Comparison of ENCODE assay signal across 2 cellular contexts in the genomic region with DNA sequence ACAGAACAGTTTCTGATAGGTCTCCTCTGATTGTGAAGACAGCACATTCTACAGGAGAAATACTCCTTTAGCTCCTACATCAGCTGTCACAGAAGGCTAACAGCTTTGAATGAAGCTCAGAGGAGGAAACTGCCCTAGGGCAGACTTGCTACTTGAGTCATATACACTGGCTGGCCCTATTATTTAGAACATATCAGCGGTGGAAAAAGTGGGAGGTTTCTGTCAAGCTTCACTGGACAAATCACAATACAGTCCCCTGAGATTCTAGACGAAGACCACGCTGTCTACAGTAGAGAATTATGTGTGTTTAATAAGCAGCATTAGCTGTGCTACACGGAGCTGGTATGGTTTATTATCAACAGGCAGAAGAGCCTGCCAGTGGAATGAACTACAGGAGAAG.
TF ChIP-seq lines count a peak whose summit lies in the region.

No MANE protein-coding gene starts in this region.

TF ChIP-seq in SK-N-SH, 30 proteins besides CTCF, POLR2A, EP300 and RAD21 (continued from another document):
- TF ChIP-seq, protein P1, sequence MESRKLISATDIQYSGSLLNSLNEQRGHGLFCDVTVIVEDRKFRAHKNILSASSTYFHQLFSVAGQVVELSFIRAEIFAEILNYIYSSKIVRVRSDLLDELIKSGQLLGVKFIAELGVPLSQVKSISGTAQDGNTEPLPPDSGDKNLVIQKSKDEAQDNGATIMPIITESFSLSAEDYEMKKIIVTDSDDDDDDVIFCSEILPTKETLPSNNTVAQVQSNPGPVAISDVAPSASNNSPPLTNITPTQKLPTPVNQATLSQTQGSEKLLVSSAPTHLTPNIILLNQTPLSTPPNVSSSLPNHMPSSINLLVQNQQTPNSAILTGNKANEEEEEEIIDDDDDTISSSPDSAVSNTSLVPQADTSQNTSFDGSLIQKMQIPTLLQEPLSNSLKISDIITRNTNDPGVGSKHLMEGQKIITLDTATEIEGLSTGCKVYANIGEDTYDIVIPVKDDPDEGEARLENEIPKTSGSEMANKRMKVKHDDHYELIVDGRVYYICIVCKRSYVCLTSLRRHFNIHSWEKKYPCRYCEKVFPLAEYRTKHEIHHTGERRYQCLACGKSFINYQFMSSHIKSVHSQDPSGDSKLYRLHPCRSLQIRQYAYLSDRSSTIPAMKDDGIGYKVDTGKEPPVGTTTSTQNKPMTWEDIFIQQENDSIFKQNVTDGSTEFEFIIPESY (IDR thresholded peaks at IDR 0.05; ENCODE audit: borderline replicate concordance, low read depth), result no peak
- TF ChIP-seq YY1 (IDR thresholded peaks at IDR 0.05; ENCODE audit: low read depth), result no peak
- TF ChIP-seq IRF3 (IDR thresholded peaks at IDR 0.05; ENCODE audit: low read depth, low read length), result no peak
- TF ChIP-seq NFIC (IDR thresholded peaks at IDR 0.05; ENCODE audit: borderline replicate concordance), result no peak
- no peak for TF ChIP-seq REST (IDR thresholded peaks at IDR 0.05; ENCODE audit: low read depth, low read length)
- TF ChIP-seq TCF12 (IDR thresholded peaks at IDR 0.05), result no peak
- TF ChIP-seq RCOR1 (IDR thresholded peaks at IDR 0.05; ENCODE audit: low read length), result no peak
- TF ChIP-seq GABPA (IDR thresholded peaks at IDR 0.05; ENCODE audit: low read depth), result no peak
- no peak for TF ChIP-seq FOSL2 (IDR thresholded peaks at IDR 0.05; ENCODE audit: borderline replicate concordance, low read depth)
- TF ChIP-seq MAX (IDR thresholded peaks at IDR 0.05; ENCODE audit: low read depth), result no peak
- no peak for TF ChIP-seq SMC3 (IDR thresholded peaks at IDR 0.05; ENCODE audit: low read depth, low read length)
- TF ChIP-seq GATA2 (CRISPR knock-in tag; IDR thresholded peaks at IDR 0.05), result no peak
- TF ChIP-seq, protein P2, sequence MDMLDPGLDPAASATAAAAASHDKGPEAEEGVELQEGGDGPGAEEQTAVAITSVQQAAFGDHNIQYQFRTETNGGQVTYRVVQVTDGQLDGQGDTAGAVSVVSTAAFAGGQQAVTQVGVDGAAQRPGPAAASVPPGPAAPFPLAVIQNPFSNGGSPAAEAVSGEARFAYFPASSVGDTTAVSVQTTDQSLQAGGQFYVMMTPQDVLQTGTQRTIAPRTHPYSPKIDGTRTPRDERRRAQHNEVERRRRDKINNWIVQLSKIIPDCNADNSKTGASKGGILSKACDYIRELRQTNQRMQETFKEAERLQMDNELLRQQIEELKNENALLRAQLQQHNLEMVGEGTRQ (IDR thresholded peaks at IDR 0.05; ENCODE audit: borderline replicate concordance, low read depth, low read length), result no peak
- no peak for TF ChIP-seq MXI1 (IDR thresholded peaks at IDR 0.05; ENCODE audit: low read depth, low read length)
- TF ChIP-seq, protein P3, sequence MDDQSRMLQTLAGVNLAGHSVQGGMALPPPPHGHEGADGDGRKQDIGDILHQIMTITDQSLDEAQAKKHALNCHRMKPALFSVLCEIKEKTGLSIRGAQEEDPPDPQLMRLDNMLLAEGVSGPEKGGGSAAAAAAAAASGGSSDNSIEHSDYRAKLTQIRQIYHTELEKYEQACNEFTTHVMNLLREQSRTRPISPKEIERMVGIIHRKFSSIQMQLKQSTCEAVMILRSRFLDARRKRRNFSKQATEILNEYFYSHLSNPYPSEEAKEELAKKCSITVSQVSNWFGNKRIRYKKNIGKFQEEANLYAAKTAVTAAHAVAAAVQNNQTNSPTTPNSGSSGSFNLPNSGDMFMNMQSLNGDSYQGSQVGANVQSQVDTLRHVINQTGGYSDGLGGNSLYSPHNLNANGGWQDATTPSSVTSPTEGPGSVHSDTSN (IDR thresholded peaks at IDR 0.05), result no peak
- no peak for TF ChIP-seq FOXM1 (IDR thresholded peaks at IDR 0.05; ENCODE audit: low read depth)

TF ChIP-seq in SK-N-SH treated with all-trans-retinoic acid at 6 μM for 48 hours, 23 proteins besides CTCF, POLR2A, EP300 and RAD21 (continued from another document):
- TF ChIP-seq, protein P4, sequence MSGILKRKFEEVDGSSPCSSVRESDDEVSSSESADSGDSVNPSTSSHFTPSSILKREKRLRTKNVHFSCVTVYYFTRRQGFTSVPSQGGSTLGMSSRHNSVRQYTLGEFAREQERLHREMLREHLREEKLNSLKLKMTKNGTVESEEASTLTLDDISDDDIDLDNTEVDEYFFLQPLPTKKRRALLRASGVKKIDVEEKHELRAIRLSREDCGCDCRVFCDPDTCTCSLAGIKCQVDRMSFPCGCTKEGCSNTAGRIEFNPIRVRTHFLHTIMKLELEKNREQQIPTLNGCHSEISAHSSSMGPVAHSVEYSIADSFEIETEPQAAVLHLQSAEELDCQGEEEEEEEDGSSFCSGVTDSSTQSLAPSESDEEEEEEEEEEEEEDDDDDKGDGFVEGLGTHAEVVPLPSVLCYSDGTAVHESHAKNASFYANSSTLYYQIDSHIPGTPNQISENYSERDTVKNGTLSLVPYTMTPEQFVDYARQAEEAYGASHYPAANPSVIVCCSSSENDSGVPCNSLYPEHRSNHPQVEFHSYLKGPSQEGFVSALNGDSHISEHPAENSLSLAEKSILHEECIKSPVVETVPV (CRISPR knock-in tag; IDR thresholded peaks at IDR 0.05), result no peak
- no peak for TF ChIP-seq ISL1 (CRISPR knock-in tag; IDR thresholded peaks at IDR 0.05)
- TF ChIP-seq ZNF565 (CRISPR knock-in tag; conservative IDR thresholded peaks at IDR 0.05; ENCODE audit: low read depth), result no peak
- TF ChIP-seq TOX (CRISPR knock-in tag; IDR thresholded peaks at IDR 0.05; ENCODE audit: borderline replicate concordance), result no peak
- no peak for TF ChIP-seq ZFP3 (CRISPR knock-in tag; IDR thresholded peaks at IDR 0.05)
- TF ChIP-seq, protein P5, sequence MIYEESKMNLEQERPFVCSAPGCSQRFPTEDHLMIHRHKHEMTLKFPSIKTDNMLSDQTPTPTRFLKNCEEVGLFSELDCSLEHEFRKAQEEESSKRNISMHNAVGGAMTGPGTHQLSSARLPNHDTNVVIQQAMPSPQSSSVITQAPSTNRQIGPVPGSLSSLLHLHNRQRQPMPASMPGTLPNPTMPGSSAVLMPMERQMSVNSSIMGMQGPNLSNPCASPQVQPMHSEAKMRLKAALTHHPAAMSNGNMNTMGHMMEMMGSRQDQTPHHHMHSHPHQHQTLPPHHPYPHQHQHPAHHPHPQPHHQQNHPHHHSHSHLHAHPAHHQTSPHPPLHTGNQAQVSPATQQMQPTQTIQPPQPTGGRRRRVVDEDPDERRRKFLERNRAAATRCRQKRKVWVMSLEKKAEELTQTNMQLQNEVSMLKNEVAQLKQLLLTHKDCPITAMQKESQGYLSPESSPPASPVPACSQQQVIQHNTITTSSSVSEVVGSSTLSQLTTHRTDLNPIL (CRISPR knock-in tag; IDR thresholded peaks at IDR 0.05; ENCODE audit: low read depth), result no peak
- TF ChIP-seq PPARA (CRISPR knock-in tag; IDR thresholded peaks at IDR 0.05; ENCODE audit: borderline replicate concordance), result no peak
- TF ChIP-seq ESRRG (CRISPR knock-in tag; IDR thresholded peaks at IDR 0.05), result no peak
- no peak for TF ChIP-seq ZNF8 (CRISPR knock-in tag; IDR thresholded peaks at IDR 0.05)
- no peak for TF ChIP-seq ARNTL (CRISPR knock-in tag; IDR thresholded peaks at IDR 0.05; ENCODE audit: borderline replicate concordance, low read depth)
- no peak for TF ChIP-seq OSR1 (CRISPR knock-in tag; IDR thresholded peaks at IDR 0.05)
- TF ChIP-seq PATZ1 (CRISPR knock-in tag; IDR thresholded peaks at IDR 0.05; ENCODE audit: borderline replicate concordance), result no peak
- TF ChIP-seq TCF4 (CRISPR knock-in tag; IDR thresholded peaks at IDR 0.05; ENCODE audit: borderline replicate concordance), result no peak
- no peak for TF ChIP-seq ZFP30 (CRISPR knock-in tag; IDR thresholded peaks at IDR 0.05)
